8 cellular contexts compared by ENCODE assay signal in genomic region chr12:106249411-106250135, GRCh38. TPM values are rescaled to one million over a fixed set of nuclear protein-coding genes. Genes with fewer than 3 reads are reported as not detected.
DNase-seq lines count a peak whose midpoint lies in the region; ATAC-seq and TF ChIP-seq lines count a peak whose summit lies in the region.

No MANE protein-coding gene starts in this region.

- DNase-seq in activated T-cell treated with anti-CD3 and anti-CD28 coated beads, Interleukin-2, amount 50 U/mL, for 24 hours: no peak
- no peak for DNase-seq in activated T-cell treated with anti-CD3 and anti-CD28 coated beads, Interleukin-2, amount 50 U/mL, for 1 hour
- DNase-seq in myocyte (ENCODE audit: low read depth) (peak; percentile 14), sciatic nerve (ENCODE audit: low spot score) (no peak), NCI-H2196 (lab: John Stamatoyannopoulos, UW; ENCODE audit: unreplicated experiment) (no peak), dermis blood vessel endothelial cell (no peak)

- H3K27ac Mint-ChIP-seq in activated T-cell treated with anti-CD3 and anti-CD28 coated beads, Interleukin-2, amount 50 U/mL, for 24 hours: peak overlapping the region; percentile 89

- peaks cover 4% of the 10 kb centered on the region for H3K36me3 Mint-ChIP-seq in activated T-cell treated with anti-CD3 and anti-CD28 coated beads, Interleukin-2, amount 50 U/mL, for 24 hours (ENCODE audit: low read depth)

- no peaks in the 10 kb centered on the region for H3K9me2 ChIP-seq in SU-DHL-6 (replicated peaks; ENCODE audit: insufficient read depth, low read length)

- peaks cover 5% of the 10 kb centered on the region; the same call in 1 of the 2 replicates for H3F3A ChIP-seq in SU-DHL-6 (ENCODE audit: insufficient read depth)

- H4K20me1 ChIP-seq in SU-DHL-6 (ENCODE audit: low read depth, low read length): no peaks in the 10 kb centered on the region

- H3K9me3 ChIP-seq in SU-DHL-6 (ENCODE audit: insufficient read depth, low read length): no peaks in the 10 kb centered on the region

- peak overlapping the region; percentile 11 for H3K4me2 ChIP-seq in SU-DHL-6 (ENCODE audit: low read depth, low read length, poor library complexity, severe bottlenecking)

- no peaks in the 10 kb centered on the region for H3K27me3 Mint-ChIP-seq in activated T-cell treated with anti-CD3 and anti-CD28 coated beads, Interleukin-2, amount 50 U/mL, for 24 hours

- H3K27me3 ChIP-seq in SU-DHL-6 (ENCODE audit: low read length): no peaks in the 10 kb centered on the region

- H3K27ac ChIP-seq in SU-DHL-6 (ENCODE audit: low read depth, low read length): peak overlapping the region; percentile 37; the same call in 1 of the 2 replicates

- H3K79me2 ChIP-seq in SU-DHL-6 (ENCODE audit: insufficient read depth, low read length): no peaks in the 10 kb centered on the region

- no peak overlapping the region for H3K4me3 ChIP-seq in SU-DHL-6 (ENCODE audit: insufficient read depth, low read length, poor library complexity, severe bottlenecking)

- no peak overlapping the region for H2AFZ ChIP-seq in SU-DHL-6 (ENCODE audit: low read depth, low read length, severe bottlenecking)

- H3K4me3 Mint-ChIP-seq in activated T-cell treated with anti-CD3 and anti-CD28 coated beads, Interleukin-2, amount 50 U/mL, for 24 hours: peak overlapping the region; percentile 74

- intact Hi-C loops in sciatic nerve (cut with DNase I): no loop called here

- H3K36me3 ChIP-seq in SU-DHL-6 (ENCODE audit: low read length): no peaks in the 10 kb centered on the region

- no peaks in the 10 kb centered on the region for H3K9me3 Mint-ChIP-seq in activated T-cell treated with anti-CD3 and anti-CD28 coated beads, Interleukin-2, amount 50 U/mL, for 24 hours

- H3K9ac ChIP-seq in SU-DHL-6 (ENCODE audit: low read length): no peak overlapping the region

- ATAC-seq in HG02610 (IDR thresholded peaks at IDR 0.05; ENCODE audit: unreplicated experiment) (peak; percentile 57), sciatic nerve (no peak)

- H3K4me1 Mint-ChIP-seq in activated T-cell treated with anti-CD3 and anti-CD28 coated beads, Interleukin-2, amount 50 U/mL, for 24 hours (ENCODE audit: low read depth): peaks cover 32% of the 10 kb centered on the region

- no peak for TF ChIP-seq CTCF in SU-DHL-6 (IDR thresholded peaks at IDR 0.05; ENCODE audit: insufficient read depth, low read length, poor library complexity, severe bottlenecking)

RNA-seq across cellular contexts. Expression of gene CKAP4, which starts 1.8 kb away (rescaled TPM):
- total RNA-seq in myocyte: 76.2 and 86.8 TPM in 2 replicates
- polyA plus RNA-seq in myocyte (2012): 185 TPM
- 30.3 TPM for total RNA-seq in sciatic nerve
- total RNA-seq in dermis blood vessel endothelial cell: 72.7 and 111 TPM in 2 replicates

RNA-seq across cellular contexts. Expression of gene TCP11L2, which starts 53.0 kb away (rescaled TPM):
- 13.4 and 14.8 TPM in 2 replicates for total RNA-seq in myocyte
- 12.1 TPM for polyA plus RNA-seq in myocyte (2012)
- total RNA-seq in sciatic nerve: 52.1 TPM
- 49.0 and 64.5 TPM in 2 replicates for total RNA-seq in dermis blood vessel endothelial cell
